19 cellular contexts compared by ENCODE assay signal in the genomic region with DNA sequence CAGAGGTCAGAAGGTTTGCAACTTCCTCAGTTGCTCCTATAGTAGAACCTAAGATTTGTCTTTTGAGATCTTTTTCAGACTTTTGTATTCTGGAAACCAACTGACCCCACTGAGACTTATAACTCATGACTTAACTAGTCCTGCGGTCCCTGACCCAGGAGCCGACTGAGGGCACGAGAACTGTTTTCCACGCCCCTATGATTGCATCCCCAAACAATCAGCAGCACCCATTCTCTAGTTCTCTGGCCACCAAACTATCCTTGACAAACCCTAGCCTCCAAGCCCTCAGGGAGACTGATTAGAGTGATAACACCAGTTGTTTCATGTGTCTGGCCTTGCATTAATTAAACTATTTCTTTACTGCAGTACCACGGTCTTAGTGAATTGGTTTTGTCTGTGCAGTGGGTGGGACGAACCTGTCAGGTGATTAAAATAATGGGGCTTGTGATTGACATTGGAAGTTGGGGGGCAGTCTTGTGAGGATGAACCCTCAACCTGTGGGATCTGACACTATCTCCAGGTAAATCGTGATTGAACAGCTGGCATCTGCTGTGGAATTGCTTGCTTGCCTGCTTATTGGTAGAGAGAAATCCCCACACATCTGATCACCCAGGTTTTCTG.
A peak's percentile ranks its signal among the peaks of the same experiment; 100 is the strongest.
DNase-seq lines count a peak whose midpoint lies in the region; ATAC-seq, FAIRE-seq and TF ChIP-seq lines count a peak whose summit lies in the region.
"Had no signal": no experiment of that assay in that cellular context is flagged by ENCODE, and none has a peak within 500 bp of the region (broad histone marks: within the 10 kb centered on the region; RNA-seq: fewer than 3 reads in every experiment).

No MANE protein-coding gene starts in this region.

- H3K36me3 Mint-ChIP-seq in nephron progenitor cell (ENCODE audit: low read depth) = no peaks in the 10 kb centered on the region

- H3K4me2 ChIP-seq in HepG2 (ENCODE audit: low read depth, low read length) (peak overlapping the region; percentile 99), H1 (ENCODE audit: insufficient read depth in 1 of 2, low read depth in 2 of 2, low read length in 2 of 2) (no peak overlapping the region)

- no peak for TF ChIP-seq CTCF in HepG2 (CRISPR knock-in tag; IDR thresholded peaks at IDR 0.05)
- TF ChIP-seq CTCF in right lobe of liver (IDR thresholded peaks at IDR 0.05) = no peak
- TF ChIP-seq CTCF in H1 (IDR thresholded peaks at IDR 0.05; ENCODE audit: control extremely low read depth in 1 of 3, insufficient read depth in 1 of 3, low read depth in 1 of 3, low read length in 3 of 3) = no peak
- no peak for TF ChIP-seq CTCF in nephron progenitor cell (IDR thresholded peaks at IDR 0.05)
- no peak for TF ChIP-seq CTCF in vagina (IDR thresholded peaks at IDR 0.05)

- in situ Hi-C loops in HepG2 (cut with HindIII; ENCODE audit: extremely low pct_ligation_motif_present, low pct_unique_long_range_greater_than_20kb) = no loop called here

- H3K4me3 ChIP-seq in HepG2 (replicated peaks in 1 of 3; ENCODE audit: insufficient read depth in 1 of 3, low read depth in 2 of 3, low read length in 3 of 3) = no peak overlapping the region; a peak in 1 of 6 replicates
- no peak overlapping the region for H3K4me3 ChIP-seq in right lobe of liver
- H3K4me3 ChIP-seq in H1 (ENCODE audit: extremely low read depth in 1 of 4, insufficient read depth in 2 of 4, low read depth in 3 of 4, low read length in 4 of 4) = no peak overlapping the region
- H3K4me3 ChIP-seq in vagina = no peak overlapping the region

- TF ChIP-seq RAD21 in HepG2 (CRISPR knock-in tag; IDR thresholded peaks at IDR 0.05) = no peak
- TF ChIP-seq RAD21 in H1 (IDR thresholded peaks at IDR 0.05 in 1 of 2, conservative IDR thresholded peaks at IDR 0.05 in 1 of 2; ENCODE audit: low read depth in 2 of 2, low read length in 2 of 2) = no peak

- H3K27me3 Mint-ChIP-seq in nephron progenitor cell (ENCODE audit: low read depth, poor library complexity) = no peaks in the 10 kb centered on the region
- H3K27me3 Mint-ChIP-seq: activated T-cell treated with anti-CD3 and anti-CD28 coated beads, Interleukin-2, amount 50 U/mL, for 24 hours; stimulated activated naive CD8-positive, alpha-beta T cell treated with anti-CD3 and anti-CD28 coated beads, Interleukin-15, Interleukin-2, amounts not matched to agents 100 ng/mL and 50 ng/mL, for 24 hours had no signal

- peaks cover 4% of the 10 kb centered on the region for H3K9me3 Mint-ChIP-seq in nephron progenitor cell
- H3K9me3 Mint-ChIP-seq: activated T-cell treated with anti-CD3 and anti-CD28 coated beads, Interleukin-2, amount 50 U/mL, for 24 hours; stimulated activated naive CD8-positive, alpha-beta T cell treated with anti-CD3 and anti-CD28 coated beads, Interleukin-15, Interleukin-2, amounts not matched to agents 100 ng/mL and 50 ng/mL, for 24 hours; T-helper 1 cell treated with Interleukin-12 subunit alpha and Interleukin-12 subunit beta and Interleukin-4 antibody, amounts not matched to agents 30 μg/mL and 1 μg/mL, for 36 hours had no signal

- 0 out of 2 replicates have a peak overlapping the region, but pooled peaks have one; percentile 65 for H2AK5ac ChIP-seq in H1 (ENCODE audit: low read depth, low read length)

- no peaks in the 10 kb centered on the region for H3K79me1 ChIP-seq in H1 (ENCODE audit: low read depth, low read length)

- H3K79me2 ChIP-seq in HepG2 (ENCODE audit: insufficient read depth, low read length) (no peaks in the 10 kb centered on the region), H1 (ENCODE audit: control insufficient read depth in 1 of 2, insufficient read depth in 2 of 2, low read length in 2 of 2) (no peaks in the 10 kb centered on the region)

- TF ChIP-seq POLR2A in HepG2 (IDR thresholded peaks at IDR 0.05; ENCODE audit: insufficient read depth in 1 of 2, low read depth in 2 of 2, low read length in 2 of 2) (no peak), right lobe of liver (IDR thresholded peaks at IDR 0.05) (no peak), H1 (IDR thresholded peaks at IDR 0.05; ENCODE audit: control extremely low read depth in 1 of 2, low read depth in 2 of 2, low read length in 2 of 2) (no peak), vagina (IDR thresholded peaks at IDR 0.05) (no peak)

- POLR2A ChIA-PET in HepG2 (lab: Yijun Ruan, JAX) (no interaction called here), H1 (lab: Charles Lee; ENCODE audit: partially characterized antibody) (no interaction called here)

- H3K4me3 Mint-ChIP-seq in nephron progenitor cell = no peak overlapping the region
- H3K4me3 Mint-ChIP-seq: activated T-cell treated with anti-CD3 and anti-CD28 coated beads, Interleukin-2, amount 50 U/mL, for 24 hours; endodermal cell; H9; stimulated activated naive CD8-positive, alpha-beta T cell treated with anti-CD3 and anti-CD28 coated beads, Interleukin-15, Interleukin-2, amounts not matched to agents 100 ng/mL and 50 ng/mL, for 24 hours; T-helper 1 cell treated with Interleukin-12 subunit alpha and Interleukin-12 subunit beta and Interleukin-4 antibody, amounts not matched to agents 30 μg/mL and 1 μg/mL, for 36 hours had no signal

- H2BK20ac ChIP-seq in H1 (ENCODE audit: low read length) = no peak overlapping the region

- no peaks in the 10 kb centered on the region for H3K23me2 ChIP-seq in H1 (ENCODE audit: low read depth, low read length)

- peaks cover 29% of the 10 kb centered on the region for H3K4me1 ChIP-seq in HepG2 (ENCODE audit: insufficient read depth, low read length)
- peaks cover 0 to 21% (median 10%) of the 10 kb centered on the region in 4 donors for H3K4me1 ChIP-seq in right lobe of liver
- peaks cover 0 to 15% (median 5%) of the 10 kb centered on the region in 4 experiments; a peak in 4 of 7 replicates for H3K4me1 ChIP-seq in H1 (replicated peaks in 1 of 4; ENCODE audit: control insufficient read depth in 3 of 4, insufficient read depth in 4 of 4, low read length in 3 of 4)
- H3K4me1 ChIP-seq in vagina = peaks cover 30% of the 10 kb centered on the region

- no peak overlapping the region for H4K91ac ChIP-seq in H1 (replicated peaks; ENCODE audit: insufficient read length, low read length)

- FAIRE-seq in HepG2 (lab: Jason Lieb, UNC) (no peak), H1 (lab: Jason Lieb, UNC) (no peak)
- FAIRE-seq: colon, islet of Langerhans had no signal

- H2AFZ ChIP-seq in HepG2 (ENCODE audit: low read length) (no peak overlapping the region), H1 (ENCODE audit: low read length) (no peak overlapping the region)

- H3K27ac Mint-ChIP-seq in nephron progenitor cell = peak overlapping the region; percentile 90
- H3K27ac Mint-ChIP-seq: activated T-cell treated with anti-CD3 and anti-CD28 coated beads, Interleukin-2, amount 50 U/mL, for 24 hours; endodermal cell; stimulated activated naive CD8-positive, alpha-beta T cell treated with anti-CD3 and anti-CD28 coated beads, Interleukin-15, Interleukin-2, amounts not matched to agents 100 ng/mL and 50 ng/mL, for 24 hours; T-helper 1 cell treated with Interleukin-12 subunit alpha and Interleukin-12 subunit beta and Interleukin-4 antibody, amounts not matched to agents 30 μg/mL and 1 μg/mL, for 36 hours had no signal

- no peaks in the 10 kb centered on the region for H4K20me1 ChIP-seq in HepG2 (ENCODE audit: insufficient read depth, low read length)
- no peaks in the 10 kb centered on the region for H4K20me1 ChIP-seq in H1 (replicated peaks in 1 of 2; ENCODE audit: control insufficient read depth in 1 of 2, insufficient read depth in 2 of 2, low read length in 2 of 2)

- H3K36me3 ChIP-seq in HepG2 (replicated peaks in 1 of 2; ENCODE audit: control insufficient read depth in 1 of 2, insufficient read depth in 2 of 2, low read length in 2 of 2) = no peaks in the 10 kb centered on the region
- H3K36me3 ChIP-seq in right lobe of liver = no peaks in the 10 kb centered on the region
- no peaks in the 10 kb centered on the region for H3K36me3 ChIP-seq in H1 (ENCODE audit: control insufficient read depth in 2 of 4, insufficient read depth in 4 of 4, low read length in 3 of 4)
- H3K36me3 ChIP-seq in vagina = no peaks in the 10 kb centered on the region

- DNase-seq in HepG2 (ENCODE audit: low spot score) = no peak
- DNase-seq in right lobe of liver = no peak
- DNase-seq in H1 (ENCODE audit: low read depth in 1 of 2, low spot score in 2 of 2) = no peak
- DNase-seq in nephron progenitor cell = no peak
- no peak for DNase-seq in vagina (ENCODE audit: extremely low spot score in 2 of 2)
- DNase-seq in HCEC 1CT = no peak
- DNase-seq in GM03348 (ENCODE audit: low spot score) = no peak
- no peak for DNase-seq in DMS 273 (lab: John Stamatoyannopoulos, UW; ENCODE audit: unreplicated experiment)
- DNase-seq: activated CD4-positive, alpha-beta T cell treated with anti-CD3 and anti-CD28 coated beads for 4 hours; activated CD8-positive, alpha-beta memory T cell treated with anti-CD3 and anti-CD28 coated beads for 24 hours; activated T-cell treated with anti-CD3 and anti-CD28 coated beads, Interleukin-2, amount 50 U/mL, for 24 hours; AML-193; endodermal cell; H9; NCI-H774 had no signal

- CTCF ChIA-PET in HepG2 (lab: Yijun Ruan, JAX; ENCODE audit: low intra/inter-chr PET ratio, low total read pairs) (no interaction called here), H1 (lab: Charles Lee; ENCODE audit: partially characterized antibody) (interaction anchor here (0.9 to 1.6 kb wide), 2 partner anchors 8 to 9 kb away, joined by 4 to 7 read pairs; no protein-coding TSS in a partner anchor)

- peaks cover 40% of the 10 kb centered on the region for H3K4me1 Mint-ChIP-seq in nephron progenitor cell

- no peak overlapping the region for H3K14ac ChIP-seq in H1 (ENCODE audit: insufficient read length)

- 58% methylated on average over 7 of the region's 7 CpGs for WGBS in HepG2 (ENCODE audit: low lambda C conversion rate)
- WGBS in right lobe of liver (ENCODE audit: insufficient coverage, low coverage, low lambda C conversion rate, missing lambda C conversion rate) = 82% methylated on average over 6 of the region's 7 CpGs
- 94% methylated on average over 7 of the region's 7 CpGs; no CpG with 5 or more reads in 1 of the 2 experiments for WGBS in H1 (ENCODE audit: extremely low coverage in 1 of 2, insufficient coverage in 1 of 2, insufficient read length in 1 of 2, insufficient replicate concordance in 2 of 2, low coverage in 1 of 2, low lambda C conversion rate in 2 of 2, missing lambda C conversion rate in 1 of 2), 2 experiments

- H3K18ac ChIP-seq in H1 (ENCODE audit: extremely low read depth, low read length) = no peak overlapping the region

- ATAC-seq in HepG2 (no peak), right lobe of liver (no peak)

- H3K4ac ChIP-seq in H1 (replicated peaks; ENCODE audit: insufficient read length, low read depth, low read length) = no peak overlapping the region

- TF ChIP-seq EP300 in HepG2 (IDR thresholded peaks at IDR 0.05; ENCODE audit: low read depth in 2 of 2, low read length in 2 of 2) (no peak), HepG2 (CRISPR knock-in tag; IDR thresholded peaks at IDR 0.05; ENCODE audit: borderline replicate concordance) (no peak), H1 (IDR thresholded peaks at IDR 0.05; ENCODE audit: borderline replicate concordance in 1 of 2, low read depth in 2 of 2, low read length in 2 of 2) (no peak)

- H3K27ac ChIP-seq in HepG2 (ENCODE audit: extremely low read length, insufficient read depth, low read length) (no peak overlapping the region), right lobe of liver (no peak overlapping the region), H1 (ENCODE audit: low read depth, low read length) (no peak overlapping the region), vagina (peak overlapping the region; percentile 38)

- no peak overlapping the region for H4K5ac ChIP-seq in H1 (ENCODE audit: insufficient read length, low read depth, low read length)

- no TSS peak for BruUV-seq in HepG2 (replicated peaks; lab: Mats Ljungman, UMichigan)

- H2BK5ac ChIP-seq in H1 (ENCODE audit: low read depth, low read length) = no peak overlapping the region

- no peak overlapping the region for H3K56ac ChIP-seq in H1 (replicated peaks; ENCODE audit: insufficient read length, low read depth, low read length)

- no peaks in the 10 kb centered on the region for H3K9me3 ChIP-seq in HepG2 (ENCODE audit: low read length)
- H3K9me3 ChIP-seq in right lobe of liver = no peaks in the 10 kb centered on the region
- no peaks in the 10 kb centered on the region for H3K9me3 ChIP-seq in H1 (ENCODE audit: insufficient read depth in 2 of 2, low read depth in 1 of 2, low read length in 1 of 2)
- no peaks in the 10 kb centered on the region for H3K9me3 ChIP-seq in vagina

- no peak overlapping the region for H2BK15ac ChIP-seq in H1 (ENCODE audit: low read length)

- H3K9ac ChIP-seq in HepG2 (ENCODE audit: insufficient read depth, low read depth, low read length) (no peak overlapping the region), H1 (replicated peaks in 1 of 4; ENCODE audit: extremely low read depth in 1 of 4, low read depth in 3 of 4, low read length in 3 of 4) (no peak overlapping the region)

- peak overlapping the region; percentile 70 for H2BK120ac ChIP-seq in H1 (replicated peaks; ENCODE audit: low read depth, low read length)

- H2BK12ac ChIP-seq in H1 (ENCODE audit: low read depth, low read length) = peak overlapping the region; percentile 60; the same call in 1 of the 2 replicates

- H3K27me3 ChIP-seq in HepG2 (ENCODE audit: control insufficient read depth in 1 of 2, insufficient read depth in 2 of 2, low read length in 2 of 2) (no peaks in the 10 kb centered on the region; a peak in 1 of 5 replicates), right lobe of liver (no peaks in the 10 kb centered on the region), H1 (replicated peaks in 1 of 4; ENCODE audit: control insufficient read depth in 3 of 4, extremely low read depth in 1 of 4, insufficient read depth in 3 of 4, low read length in 3 of 4) (no peaks in the 10 kb centered on the region; a peak in 1 of 7 replicates), vagina (no peaks in the 10 kb centered on the region)

- H3K23ac ChIP-seq in H1 (ENCODE audit: insufficient read length) = no peak overlapping the region

- intact Hi-C loops in HepG2 (cut with micrococcal nuclease; ENCODE audit: unreplicated experiment) (loop anchor here (2.0 to 5.0 kb wide), 2 partner anchors 95 to 121 kb away; a partner anchor contains a TSS), right lobe of liver (cut with DNase I) (no loop called here), vagina (cut with DNase I) (no loop called here)

- H4K8ac ChIP-seq in H1 (ENCODE audit: extremely low read depth, insufficient read depth, low read length) = no peak overlapping the region
